ENCODE assay signal across 9 cellular contexts in genomic region chr2:20584045-20584636, GRCh38.
A peak's percentile ranks its signal among the peaks of the same experiment; 100 is the strongest.
DNase-seq lines count a peak whose midpoint lies in the region; ATAC-seq, FAIRE-seq and TF ChIP-seq lines count a peak whose summit lies in the region.
"Had no signal": no experiment of that assay in that cellular context is flagged by ENCODE, and none has a peak within 500 bp of the region (broad histone marks: within the 10 kb centered on the region; RNA-seq: fewer than 3 reads in every experiment).

No MANE protein-coding gene starts in this region.

- peaks cover 5% of the 10 kb centered on the region for H3K27me3 Mint-ChIP-seq in brain
- no peaks in the 10 kb centered on the region for H3K27me3 Mint-ChIP-seq in T-cell
- H3K27me3 Mint-ChIP-seq: effector memory CD8-positive, alpha-beta T cell had no signal

- peaks cover 21% of the 10 kb centered on the region for H3K4me1 Mint-ChIP-seq in brain
- H3K4me1 Mint-ChIP-seq in T-cell = peaks cover 0 to 2% (median 0%) of the 10 kb centered on the region in 3 donors

- H3K27ac Mint-ChIP-seq in brain (peak overlapping the region in 3 of 5 experiments; percentile 68 to 71 (median 68)), T-cell (no peak overlapping the region)
- H3K27ac Mint-ChIP-seq: effector memory CD8-positive, alpha-beta T cell had no signal

- peak overlapping the region in 1 of 5 experiments; percentile 38 for H3K4me3 Mint-ChIP-seq in brain
- H3K4me3 Mint-ChIP-seq in T-cell = no peak overlapping the region
- H3K4me3 Mint-ChIP-seq: effector memory CD8-positive, alpha-beta T cell had no signal

- H3K9me3 Mint-ChIP-seq in brain = peaks cover 0 to 3% (median 0%) of the 10 kb centered on the region in 5 experiments
- peaks cover 0 to 5% (median 0%) of the 10 kb centered on the region in 3 donors for H3K9me3 Mint-ChIP-seq in T-cell
- H3K9me3 Mint-ChIP-seq: effector memory CD8-positive, alpha-beta T cell had no signal

- POLR2A ChIA-PET in T-cell (lab: Charles Lee) = no interaction called here

- H3K36me3 Mint-ChIP-seq in brain = no peaks in the 10 kb centered on the region
- H3K36me3 Mint-ChIP-seq in T-cell = no peaks in the 10 kb centered on the region

- TF ChIP-seq CTCF in brain (conservative IDR thresholded peaks at IDR 0.05) = no peak

- CTCF ChIA-PET in T-cell (lab: Charles Lee) = no interaction called here

- peak overlapping the region; percentile 71 for H3K27ac ChIP-seq in temporal lobe (ENCODE audit: low read depth, low read length)

- no peak for FAIRE-seq in HTR-8/SVneo (lab: Jason Lieb, UNC)

- ATAC-seq in HG02973 (IDR thresholded peaks at IDR 0.05; ENCODE audit: unreplicated experiment) (no peak), T-cell (replicated peaks in 1 of 4) (no peak)
- ATAC-seq: effector memory CD8-positive, alpha-beta T cell had no signal

- DNase-seq in HTR-8/SVneo (ENCODE audit: insufficient read length, low spot score) (peak; percentile 89), kidney glomerular epithelial cell (lab: John Stamatoyannopoulos, UW) (peak; percentile 99), COR-L47 (lab: John Stamatoyannopoulos, UW) (no peak), medulla oblongata (ENCODE audit: extremely low spot score) (no peak), T-cell (no peak)
- DNase-seq: effector memory CD8-positive, alpha-beta T cell had no signal

Comparison
In these comparisons a context has a peak if more than half of its experiments do, and no peak if none do; other contexts are left out.
1. DNase-seq: peak in HTR-8/SVneo (single experiment) and kidney glomerular epithelial cell (single experiment); none in COR-L47 (single experiment), medulla oblongata (single experiment) and T-cell (0 of 34).
2. H3K27ac Mint-ChIP-seq: peak in brain (3 of 5); none in T-cell (0 of 2).